10 cellular contexts compared by ENCODE assay signal in the genomic region with DNA sequence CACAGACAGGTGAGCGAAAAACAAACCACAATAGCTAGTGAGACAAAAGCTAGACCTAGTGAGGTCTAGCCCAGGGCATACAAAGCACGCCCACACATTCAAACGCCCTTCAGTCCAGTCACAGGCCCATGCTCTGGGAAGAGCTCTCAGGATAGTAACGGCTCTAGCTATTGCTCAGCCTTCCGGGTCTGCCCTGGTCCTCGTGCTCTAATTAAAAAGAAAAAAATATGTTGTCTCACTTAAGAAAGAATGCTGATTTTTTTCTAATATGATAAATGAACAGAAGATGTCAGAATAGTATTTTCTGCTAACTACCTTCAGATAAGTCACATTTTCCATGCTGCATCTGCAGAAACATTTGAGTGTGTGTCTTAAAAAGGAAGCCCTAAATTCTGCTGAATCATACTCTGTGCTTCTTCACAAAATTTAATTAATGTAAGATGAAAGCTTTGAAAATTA.
DNase-seq lines count a peak whose midpoint lies in the region; ATAC-seq and TF ChIP-seq lines count a peak whose summit lies in the region.
"Had no signal": no experiment of that assay in that cellular context is flagged by ENCODE, and none has a peak within 500 bp of the region (broad histone marks: within the 10 kb centered on the region; RNA-seq: fewer than 3 reads in every experiment).

No MANE protein-coding gene starts in this region.

- H3K9me3 Mint-ChIP-seq in activated naive CD4-positive, alpha-beta T cell treated with anti-CD3 and anti-CD28 coated beads, Interleukin-2, amount 50 U/mL, for 24 hours = peaks cover 5% of the 10 kb centered on the region

- H3K4me1 Mint-ChIP-seq in activated naive CD4-positive, alpha-beta T cell treated with anti-CD3 and anti-CD28 coated beads, Interleukin-2, amount 50 U/mL, for 24 hours = peaks cover 51% of the 10 kb centered on the region

- H3K4me1 ChIP-seq in adrenal gland (replicated peaks in 1 of 2) (peaks cover 18 to 37% of the 10 kb centered on the region in 2 donors), tibial artery (peaks cover 0 to 87% (median 39%) of the 10 kb centered on the region in 4 donors)

- no peaks in the 10 kb centered on the region for H3K27me3 ChIP-seq in adrenal gland
- H3K27me3 ChIP-seq in tibial artery = no peaks in the 10 kb centered on the region
- H3K27me3 ChIP-seq: pancreas had no signal

- peak overlapping the region in 4 of 5 donors; percentile 3 to 90 (median 79) for H3K27ac ChIP-seq in adrenal gland
- peak overlapping the region; percentile 77 to 88 for H3K27ac ChIP-seq in tibial artery

- DNase-seq in activated naive CD4-positive, alpha-beta T cell (lab: John Stamatoyannopoulos, UW) = no peak
- DNase-seq in adrenal gland = no peak
- peak; percentile 79 for DNase-seq in islet precursor cell
- no peak for DNase-seq in tibial artery
- no peak for DNase-seq in NCI-H345 treated with DMSO at 0.1 percent for 48 hours (lab: John Stamatoyannopoulos, UW; ENCODE audit: unreplicated experiment)
- no peak for DNase-seq in NCI-H82 treated with DMSO at 0.1 percent for 48 hours (lab: John Stamatoyannopoulos, UW; ENCODE audit: unreplicated experiment)
- DNase-seq: pancreas had no signal

- intact Hi-C loops in adrenal gland (cut with DNase I) = no loop called here
- intact Hi-C loops in tibial artery (cut with DNase I; ENCODE audit: low total_unique reads) = loop anchor here (10.0 kb wide), 1 partner anchor 95 kb away; a partner anchor contains a TSS

- peak overlapping the region; percentile 65 for H3K4me3 Mint-ChIP-seq in activated naive CD4-positive, alpha-beta T cell treated with anti-CD3 and anti-CD28 coated beads, Interleukin-2, amount 50 U/mL, for 24 hours

- 65 to 74% (median 70%) methylated on average over 6 of the region's 6 CpGs for WGBS in adrenal gland, 4 donors

- H3K36me3 ChIP-seq in adrenal gland (replicated peaks in 1 of 2) = peaks cover 0 to 5% of the 10 kb centered on the region in 2 donors
- H3K36me3 ChIP-seq in tibial artery = peaks cover 10 to 13% (median 13%) of the 10 kb centered on the region in 3 donors
- H3K36me3 ChIP-seq: pancreas had no signal

- H3K27me3 Mint-ChIP-seq in activated naive CD4-positive, alpha-beta T cell treated with anti-CD3 and anti-CD28 coated beads, Interleukin-2, amount 50 U/mL, for 24 hours = no peaks in the 10 kb centered on the region

- peak overlapping the region; percentile 94 for H3K27ac Mint-ChIP-seq in activated naive CD4-positive, alpha-beta T cell treated with anti-CD3 and anti-CD28 coated beads, Interleukin-2, amount 50 U/mL, for 24 hours

- no peak for TF ChIP-seq POLR2A in adrenal gland (IDR thresholded peaks at IDR 0.05)

- H3K4me3 ChIP-seq in adrenal gland (no peak overlapping the region), tibial artery (no peak overlapping the region)
- H3K4me3 ChIP-seq: pancreas had no signal

- H3K36me3 Mint-ChIP-seq in activated naive CD4-positive, alpha-beta T cell treated with anti-CD3 and anti-CD28 coated beads, Interleukin-2, amount 50 U/mL, for 24 hours = peaks cover 21% of the 10 kb centered on the region
- H3K36me3 Mint-ChIP-seq: CD14-positive monocyte had no signal

- H3K9me3 ChIP-seq in adrenal gland (replicated peaks in 1 of 3) = no peaks in the 10 kb centered on the region
- H3K9me3 ChIP-seq in tibial artery = no peaks in the 10 kb centered on the region
- H3K9me3 ChIP-seq: pancreas had no signal

- TF ChIP-seq CTCF in adrenal gland (IDR thresholded peaks at IDR 0.05) (no peak), tibial artery (IDR thresholded peaks at IDR 0.05) (no peak)

- no peak for ATAC-seq in HG02763 (IDR thresholded peaks at IDR 0.05; ENCODE audit: unreplicated experiment)
